In the genomic region with DNA sequence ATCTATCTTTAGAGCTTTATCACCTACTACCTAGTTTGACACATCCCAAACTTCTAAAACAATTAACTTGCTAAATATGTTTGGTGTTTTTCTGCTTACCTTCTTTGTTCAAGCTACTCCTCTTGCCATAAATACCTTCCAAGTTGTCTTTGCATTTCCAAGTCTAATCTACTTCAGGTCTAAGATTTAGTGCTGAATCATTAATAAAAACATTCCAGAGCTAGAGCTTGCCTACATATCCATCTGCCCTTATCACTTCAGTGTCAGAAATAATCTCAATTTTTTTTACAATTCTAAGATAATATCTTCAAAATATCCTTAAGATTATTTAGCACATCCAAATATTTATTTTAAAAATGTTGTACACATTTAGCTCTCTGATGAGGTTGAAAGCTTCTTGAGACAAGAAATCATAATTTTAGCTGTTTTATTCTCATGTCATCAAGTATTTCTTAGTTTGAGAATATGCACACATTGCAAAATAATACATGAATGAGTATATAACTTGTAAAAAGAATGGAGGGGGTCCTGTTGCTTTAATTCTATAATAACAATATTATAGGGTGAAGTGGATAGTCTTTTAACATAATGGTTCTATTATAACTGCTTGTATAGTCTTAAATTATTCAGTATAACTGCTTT, we compare ENCODE assay signal across 25 cellular contexts.
DNase-seq lines count a peak whose midpoint lies in the region; ATAC-seq and TF ChIP-seq lines count a peak whose summit lies in the region.
"Had no signal": no experiment of that assay in that cellular context is flagged by ENCODE, and none has a peak within 500 bp of the region (broad histone marks: within the 10 kb centered on the region; RNA-seq: fewer than 3 reads in every experiment).

No MANE protein-coding gene starts in this region.

- H3K4me1 Mint-ChIP-seq in natural killer cell, result no peaks in the 10 kb centered on the region
- H3K4me1 Mint-ChIP-seq: CD4-positive, CD25-positive, alpha-beta regulatory T cell; GM23338; T-cell had no signal

- no peaks in the 10 kb centered on the region for H3K27me3 ChIP-seq in cardiac muscle cell
- H3K27me3 ChIP-seq: BE2C, MG63, Peyer's patch had no signal

- ATAC-seq in Right ventricle myocardium inferior, result no peak
- ATAC-seq in HG02973 (IDR thresholded peaks at IDR 0.05; ENCODE audit: unreplicated experiment), result no peak
- no peak for ATAC-seq in natural killer cell
- no peak for ATAC-seq in GM18907 (IDR thresholded peaks at IDR 0.05; ENCODE audit: unreplicated experiment)
- ATAC-seq: GM12878, GM23338, T-cell had no signal

- no peak for DNase-seq in cardiac muscle cell (ENCODE audit: low read depth in 1 of 2, low spot score in 1 of 2)
- DNase-seq in Right ventricle myocardium inferior (ENCODE audit: missing footprints), result no peak
- peak; percentile 64 for DNase-seq in amniotic epithelial cell (ENCODE audit: low read depth)
- peak; percentile 51 for DNase-seq in iris pigment epithelial cell (ENCODE audit: low read depth)
- DNase-seq in DMS114 treated with DMSO at 0.1 percent for 48 hours (lab: John Stamatoyannopoulos, UW; ENCODE audit: unreplicated experiment), result no peak
- DNase-seq in natural killer cell, result no peak
- DNase-seq: BE2C; CD4-positive, CD25-positive, alpha-beta regulatory T cell; COR-L47; DMS153; Kasumi-1; MG63; NCI-H1092; NCI-H1436 treated with DMSO at 0.1 percent for 48 hours; NCI-H2029; NCI-H2171 treated with DMSO at 0.1 percent for 48 hours; NCI-H446 treated with DMSO at 0.1 percent for 48 hours; NCI-H69; Peyer's patch; T-cell had no signal

- no peaks in the 10 kb centered on the region for H3K36me3 ChIP-seq in cardiac muscle cell
- H3K36me3 ChIP-seq: BE2C, MG63, Peyer's patch had no signal

- peaks cover 2% of the 10 kb centered on the region for H3K36me3 Mint-ChIP-seq in natural killer cell
- H3K36me3 Mint-ChIP-seq: CD4-positive, CD25-positive, alpha-beta regulatory T cell; T-cell had no signal

- no peaks in the 10 kb centered on the region for H3K9me3 ChIP-seq in cardiac muscle cell (ENCODE audit: low read depth)
- H3K9me3 ChIP-seq: BE2C, MG63, Peyer's patch had no signal

- H3K27ac Mint-ChIP-seq in natural killer cell, result no peak overlapping the region
- H3K27ac Mint-ChIP-seq: CD4-positive, CD25-positive, alpha-beta regulatory T cell; GM23338; T-cell had no signal

- no peaks in the 10 kb centered on the region for H3K27me3 Mint-ChIP-seq in natural killer cell (ENCODE audit: low read depth in 2 of 2)
- H3K27me3 Mint-ChIP-seq: CD4-positive, CD25-positive, alpha-beta regulatory T cell; T-cell had no signal

- intact Hi-C loops in Right ventricle myocardium inferior (cut with DNase I), result no loop called here
- intact Hi-C loops in natural killer cell (cut with micrococcal nuclease), result no loop called here

- peaks cover 21% of the 10 kb centered on the region for H3K4me1 ChIP-seq in cardiac muscle cell (ENCODE audit: low read depth)
- H3K4me1 ChIP-seq: BE2C, Peyer's patch had no signal

- H3K27ac ChIP-seq in cardiac muscle cell, result peak overlapping the region; percentile 32
- H3K27ac ChIP-seq: 22Rv1, Peyer's patch had no signal

- H3K4me3 ChIP-seq in cardiac muscle cell, result no peak overlapping the region
- H3K4me3 ChIP-seq: GM12878, GM23338, MG63, Peyer's patch had no signal

- H3K4me3 Mint-ChIP-seq in natural killer cell, result no peak overlapping the region
- H3K4me3 Mint-ChIP-seq: CD4-positive, CD25-positive, alpha-beta regulatory T cell; GM23338; T-cell had no signal

- H3K9me3 Mint-ChIP-seq in natural killer cell, result peaks cover 10 to 18% of the 10 kb centered on the region in 2 donors

- no peak for TF ChIP-seq CTCF in cardiac muscle cell (IDR thresholded peaks at IDR 0.05; ENCODE audit: low read depth, low read length)
- TF ChIP-seq CTCF in natural killer cell (IDR thresholded peaks at IDR 0.05), result no peak

Comparison
In these comparisons a context has a peak if more than half of its experiments do, and no peak if none do; other contexts are left out.
1. DNase-seq: peak in amniotic epithelial cell (single experiment) and iris pigment epithelial cell (single experiment); none in cardiac muscle cell (0 of 2), Right ventricle myocardium inferior (single experiment), DMS114 treated with DMSO at 0.1 percent for 48 hours (single experiment) and natural killer cell (single experiment).